ENCODE assay signal across 10 cellular contexts in the genomic region with DNA sequence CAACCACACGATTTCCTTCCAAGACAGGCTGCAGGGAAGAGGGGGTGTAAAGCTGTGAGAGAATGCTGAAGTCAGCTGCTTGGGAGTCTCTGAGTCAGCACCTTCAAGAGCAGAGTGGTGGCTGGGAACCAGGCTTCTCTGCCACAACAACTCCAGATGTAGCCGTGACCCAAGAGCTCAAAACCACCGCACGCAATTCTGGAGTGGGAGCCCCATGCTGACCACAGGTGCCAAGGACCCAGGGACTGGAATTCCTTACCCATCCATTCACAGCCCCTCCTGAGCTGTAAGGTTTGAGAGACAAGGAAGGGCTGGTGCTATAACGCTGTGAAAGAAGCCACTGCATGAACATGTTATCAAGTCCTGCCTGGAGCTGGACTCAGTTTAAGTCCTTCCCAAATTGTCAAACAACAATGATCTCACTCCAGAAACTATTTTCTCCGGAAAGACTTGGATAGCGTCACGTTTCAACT.
DNase-seq lines count a peak whose midpoint lies in the region; ATAC-seq and TF ChIP-seq lines count a peak whose summit lies in the region.
"Had no signal": no experiment of that assay in that cellular context is flagged by ENCODE, and none has a peak within 500 bp of the region (broad histone marks: within the 10 kb centered on the region; RNA-seq: fewer than 3 reads in every experiment).

No MANE protein-coding gene starts in this region.

- ATAC-seq in left lung: peak; percentile 89
- ATAC-seq in GM21786 (IDR thresholded peaks at IDR 0.05; ENCODE audit: unreplicated experiment): no peak

- H3K9me3 ChIP-seq in left lung (no peaks in the 10 kb centered on the region), transverse colon (no peaks in the 10 kb centered on the region)

- no peak for TF ChIP-seq POLR2A in transverse colon (IDR thresholded peaks at IDR 0.05)

- intact Hi-C loops in left lung (cut with DNase I) (no loop called here), transverse colon (cut with DNase I; ENCODE audit: low total_unique reads) (no loop called here)

- H3K4me3 ChIP-seq in brain microvascular endothelial cell (ENCODE audit: low read depth, low read length) (no peak overlapping the region), left lung (no peak overlapping the region), transverse colon (no peak overlapping the region)

- 50 to 62% methylated on average over 4 to 8 of the region's 8 CpGs for WGBS in transverse colon (ENCODE audit: low coverage in 1 of 2), 2 donors

- H3K4me1 ChIP-seq in left lung: peaks cover 15 to 18% of the 10 kb centered on the region in 2 donors
- peaks cover 8 to 39% (median 20%) of the 10 kb centered on the region in 4 donors for H3K4me1 ChIP-seq in transverse colon

- no peak for TF ChIP-seq EP300 in transverse colon (IDR thresholded peaks at IDR 0.05; ENCODE audit: low read depth)

- H3K27ac ChIP-seq in brain microvascular endothelial cell: peak overlapping the region; percentile 87
- H3K27ac ChIP-seq in left lung: peak overlapping the region; percentile 35 to 76
- peak overlapping the region; percentile 36 to 68 (median 61) for H3K27ac ChIP-seq in transverse colon
- H3K27ac ChIP-seq: 22Rv1 had no signal

- in situ Hi-C loops in brain microvascular endothelial cell (cut with HindIII; ENCODE audit: low pct_ligation_motif_present, low sequenced_read_pairs) (no loop called here), transverse colon (cut with MboI; ENCODE audit: low pct_ligation_motif_present in 1 of 4, low pct_unique_long_range_greater_than_20kb in 1 of 4, low sequenced_read_pairs in 3 of 4) (no loop called here)

- no peaks in the 10 kb centered on the region for H3K27me3 ChIP-seq in brain microvascular endothelial cell (replicated peaks)
- no peaks in the 10 kb centered on the region for H3K27me3 ChIP-seq in left lung
- no peaks in the 10 kb centered on the region for H3K27me3 ChIP-seq in transverse colon

- H3K36me3 ChIP-seq in brain microvascular endothelial cell (replicated peaks) (peaks cover 29% of the 10 kb centered on the region), left lung (peaks cover 0 to 6% of the 10 kb centered on the region in 2 donors), transverse colon (no peaks in the 10 kb centered on the region)

- peak; percentile 58 for DNase-seq in NK-92 treated with Interleukin-12 subunit alpha and Interleukin-12 subunit beta, amount 100 ng/mL, for 24 hours (lab: John Stamatoyannopoulos, UW)
- no peak for DNase-seq in NK-92 (lab: John Stamatoyannopoulos, UW; ENCODE audit: unreplicated experiment)
- DNase-seq in brain microvascular endothelial cell: peak; percentile 97
- DNase-seq in left lung: peak in 1 of 2 donors; percentile 72
- DNase-seq in transverse colon: peak; percentile 39
- no peak for DNase-seq in NCI-H345 (lab: John Stamatoyannopoulos, UW)
- DNase-seq in CD1c-positive myeloid dendritic cell (ENCODE audit: extremely low spot score): no peak
- DNase-seq: NCI-H526 had no signal

- TF ChIP-seq CTCF in brain microvascular endothelial cell (IDR thresholded peaks at IDR 0.05; ENCODE audit: low read depth, low read length, missing control alignments) (no peak), left lung (IDR thresholded peaks at IDR 0.05) (no peak), transverse colon (IDR thresholded peaks at IDR 0.05) (no peak)

Comparison
In these comparisons a context has a peak if more than half of its experiments do, and no peak if none do; other contexts are left out.
1. DNase-seq: peak in NK-92 treated with Interleukin-12 subunit alpha and Interleukin-12 subunit beta, amount 100 ng/mL, for 24 hours (single experiment), brain microvascular endothelial cell (single experiment) and transverse colon (single experiment); none in NK-92 (single experiment), NCI-H345 (single experiment) and CD1c-positive myeloid dendritic cell (single experiment).
2. Peak in every context shown above with its lines, with median percentiles within 50 percentile points of each other: H3K27ac ChIP-seq.